2 cellular contexts compared by ENCODE assay signal in the genomic region with DNA sequence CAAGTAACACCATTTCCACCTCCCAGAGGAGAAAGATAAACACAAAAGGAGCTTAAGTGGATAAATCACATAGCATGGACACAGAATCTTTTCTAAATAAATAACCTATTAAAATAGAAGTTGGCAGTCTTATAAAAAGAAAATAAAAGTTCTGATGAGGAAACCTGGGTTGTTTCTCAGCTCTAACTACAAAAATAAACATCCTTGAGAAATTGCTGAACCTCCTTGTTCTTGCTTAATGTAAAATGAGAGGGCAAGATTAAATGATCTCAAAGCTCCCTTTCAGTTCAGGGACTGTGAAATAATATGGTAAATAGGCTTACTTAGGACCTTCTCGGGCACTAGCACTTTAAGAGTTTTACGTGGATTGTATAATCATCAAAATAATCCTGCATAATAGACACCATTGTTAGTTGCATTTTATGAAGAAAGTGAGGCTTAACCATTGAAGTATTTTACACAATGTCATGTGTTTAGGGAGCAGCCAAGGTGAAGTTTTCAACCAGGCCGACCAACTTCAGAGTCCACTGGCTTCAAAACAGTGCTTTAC.
TF ChIP-seq lines count a peak whose summit lies in the region.

No MANE protein-coding gene starts in this region.

TF ChIP-seq in H1, 55 proteins besides CTCF, POLR2A, EP300 and RAD21 (continued from another document):
- TF ChIP-seq, protein P1, sequence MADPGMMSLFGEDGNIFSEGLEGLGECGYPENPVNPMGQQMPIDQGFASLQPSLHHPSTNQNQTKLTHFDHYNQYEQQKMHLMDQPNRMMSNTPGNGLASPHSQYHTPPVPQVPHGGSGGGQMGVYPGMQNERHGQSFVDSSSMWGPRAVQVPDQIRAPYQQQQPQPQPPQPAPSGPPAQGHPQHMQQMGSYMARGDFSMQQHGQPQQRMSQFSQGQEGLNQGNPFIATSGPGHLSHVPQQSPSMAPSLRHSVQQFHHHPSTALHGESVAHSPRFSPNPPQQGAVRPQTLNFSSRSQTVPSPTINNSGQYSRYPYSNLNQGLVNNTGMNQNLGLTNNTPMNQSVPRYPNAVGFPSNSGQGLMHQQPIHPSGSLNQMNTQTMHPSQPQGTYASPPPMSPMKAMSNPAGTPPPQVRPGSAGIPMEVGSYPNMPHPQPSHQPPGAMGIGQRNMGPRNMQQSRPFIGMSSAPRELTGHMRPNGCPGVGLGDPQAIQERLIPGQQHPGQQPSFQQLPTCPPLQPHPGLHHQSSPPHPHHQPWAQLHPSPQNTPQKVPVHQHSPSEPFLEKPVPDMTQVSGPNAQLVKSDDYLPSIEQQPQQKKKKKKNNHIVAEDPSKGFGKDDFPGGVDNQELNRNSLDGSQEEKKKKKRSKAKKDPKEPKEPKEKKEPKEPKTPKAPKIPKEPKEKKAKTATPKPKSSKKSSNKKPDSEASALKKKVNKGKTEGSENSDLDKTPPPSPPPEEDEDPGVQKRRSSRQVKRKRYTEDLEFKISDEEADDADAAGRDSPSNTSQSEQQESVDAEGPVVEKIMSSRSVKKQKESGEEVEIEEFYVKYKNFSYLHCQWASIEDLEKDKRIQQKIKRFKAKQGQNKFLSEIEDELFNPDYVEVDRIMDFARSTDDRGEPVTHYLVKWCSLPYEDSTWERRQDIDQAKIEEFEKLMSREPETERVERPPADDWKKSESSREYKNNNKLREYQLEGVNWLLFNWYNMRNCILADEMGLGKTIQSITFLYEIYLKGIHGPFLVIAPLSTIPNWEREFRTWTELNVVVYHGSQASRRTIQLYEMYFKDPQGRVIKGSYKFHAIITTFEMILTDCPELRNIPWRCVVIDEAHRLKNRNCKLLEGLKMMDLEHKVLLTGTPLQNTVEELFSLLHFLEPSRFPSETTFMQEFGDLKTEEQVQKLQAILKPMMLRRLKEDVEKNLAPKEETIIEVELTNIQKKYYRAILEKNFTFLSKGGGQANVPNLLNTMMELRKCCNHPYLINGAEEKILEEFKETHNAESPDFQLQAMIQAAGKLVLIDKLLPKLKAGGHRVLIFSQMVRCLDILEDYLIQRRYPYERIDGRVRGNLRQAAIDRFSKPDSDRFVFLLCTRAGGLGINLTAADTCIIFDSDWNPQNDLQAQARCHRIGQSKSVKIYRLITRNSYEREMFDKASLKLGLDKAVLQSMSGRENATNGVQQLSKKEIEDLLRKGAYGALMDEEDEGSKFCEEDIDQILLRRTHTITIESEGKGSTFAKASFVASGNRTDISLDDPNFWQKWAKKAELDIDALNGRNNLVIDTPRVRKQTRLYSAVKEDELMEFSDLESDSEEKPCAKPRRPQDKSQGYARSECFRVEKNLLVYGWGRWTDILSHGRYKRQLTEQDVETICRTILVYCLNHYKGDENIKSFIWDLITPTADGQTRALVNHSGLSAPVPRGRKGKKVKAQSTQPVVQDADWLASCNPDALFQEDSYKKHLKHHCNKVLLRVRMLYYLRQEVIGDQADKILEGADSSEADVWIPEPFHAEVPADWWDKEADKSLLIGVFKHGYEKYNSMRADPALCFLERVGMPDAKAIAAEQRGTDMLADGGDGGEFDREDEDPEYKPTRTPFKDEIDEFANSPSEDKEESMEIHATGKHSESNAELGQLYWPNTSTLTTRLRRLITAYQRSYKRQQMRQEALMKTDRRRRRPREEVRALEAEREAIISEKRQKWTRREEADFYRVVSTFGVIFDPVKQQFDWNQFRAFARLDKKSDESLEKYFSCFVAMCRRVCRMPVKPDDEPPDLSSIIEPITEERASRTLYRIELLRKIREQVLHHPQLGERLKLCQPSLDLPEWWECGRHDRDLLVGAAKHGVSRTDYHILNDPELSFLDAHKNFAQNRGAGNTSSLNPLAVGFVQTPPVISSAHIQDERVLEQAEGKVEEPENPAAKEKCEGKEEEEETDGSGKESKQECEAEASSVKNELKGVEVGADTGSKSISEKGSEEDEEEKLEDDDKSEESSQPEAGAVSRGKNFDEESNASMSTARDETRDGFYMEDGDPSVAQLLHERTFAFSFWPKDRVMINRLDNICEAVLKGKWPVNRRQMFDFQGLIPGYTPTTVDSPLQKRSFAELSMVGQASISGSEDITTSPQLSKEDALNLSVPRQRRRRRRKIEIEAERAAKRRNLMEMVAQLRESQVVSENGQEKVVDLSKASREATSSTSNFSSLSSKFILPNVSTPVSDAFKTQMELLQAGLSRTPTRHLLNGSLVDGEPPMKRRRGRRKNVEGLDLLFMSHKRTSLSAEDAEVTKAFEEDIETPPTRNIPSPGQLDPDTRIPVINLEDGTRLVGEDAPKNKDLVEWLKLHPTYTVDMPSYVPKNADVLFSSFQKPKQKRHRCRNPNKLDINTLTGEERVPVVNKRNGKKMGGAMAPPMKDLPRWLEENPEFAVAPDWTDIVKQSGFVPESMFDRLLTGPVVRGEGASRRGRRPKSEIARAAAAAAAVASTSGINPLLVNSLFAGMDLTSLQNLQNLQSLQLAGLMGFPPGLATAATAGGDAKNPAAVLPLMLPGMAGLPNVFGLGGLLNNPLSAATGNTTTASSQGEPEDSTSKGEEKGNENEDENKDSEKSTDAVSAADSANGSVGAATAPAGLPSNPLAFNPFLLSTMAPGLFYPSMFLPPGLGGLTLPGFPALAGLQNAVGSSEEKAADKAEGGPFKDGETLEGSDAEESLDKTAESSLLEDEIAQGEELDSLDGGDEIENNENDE (IDR thresholded peaks at IDR 0.05; ENCODE audit: insufficient replicate concordance, low read length), result no peak
- TF ChIP-seq SUZ12 (IDR thresholded peaks at IDR 0.05; ENCODE audit: low read length) (no peak), BCL11A (IDR thresholded peaks at IDR 0.05; ENCODE audit: low read depth in 2 of 2, low read length in 2 of 2) (no peak), BACH1 (IDR thresholded peaks at IDR 0.05; ENCODE audit: low read length) (no peak), CEBPB (IDR thresholded peaks at IDR 0.05; ENCODE audit: low read depth, low read length) (no peak), CHD1 (IDR thresholded peaks at IDR 0.05; ENCODE audit: low read depth, low read length) (no peak), YY1 (IDR thresholded peaks at IDR 0.05; ENCODE audit: low read depth, low read length) (no peak), ASH2L (IDR thresholded peaks at IDR 0.05; ENCODE audit: low read length) (no peak), KDM5A (IDR thresholded peaks at IDR 0.05; ENCODE audit: low read length) (no peak), BRCA1 (IDR thresholded peaks at IDR 0.05; ENCODE audit: low read depth, low read length) (no peak)

TF ChIP-seq in SK-N-SH treated with all-trans-retinoic acid at 6 μM for 48 hours, 23 proteins besides CTCF, POLR2A, EP300 and RAD21 (continued from another document):
- TF ChIP-seq CSRNP3 (CRISPR knock-in tag; IDR thresholded peaks at IDR 0.05) (no peak), RARB (CRISPR knock-in tag; IDR thresholded peaks at IDR 0.05) (no peak), ISL1 (CRISPR knock-in tag; IDR thresholded peaks at IDR 0.05) (no peak), OSR1 (CRISPR knock-in tag; IDR thresholded peaks at IDR 0.05) (no peak), ARNTL (CRISPR knock-in tag; IDR thresholded peaks at IDR 0.05; ENCODE audit: borderline replicate concordance, low read depth) (no peak), ESRRG (CRISPR knock-in tag; IDR thresholded peaks at IDR 0.05) (no peak), ZNF565 (CRISPR knock-in tag; conservative IDR thresholded peaks at IDR 0.05; ENCODE audit: low read depth) (no peak), ZNF70 (CRISPR knock-in tag; IDR thresholded peaks at IDR 0.05) (no peak), TOX (CRISPR knock-in tag; IDR thresholded peaks at IDR 0.05; ENCODE audit: borderline replicate concordance) (no peak), CREB5 (CRISPR knock-in tag; IDR thresholded peaks at IDR 0.05; ENCODE audit: low read depth) (no peak), ZFP3 (CRISPR knock-in tag; IDR thresholded peaks at IDR 0.05) (no peak), PPARA (CRISPR knock-in tag; IDR thresholded peaks at IDR 0.05; ENCODE audit: borderline replicate concordance) (no peak), PATZ1 (CRISPR knock-in tag; IDR thresholded peaks at IDR 0.05; ENCODE audit: borderline replicate concordance) (no peak), TCF4 (CRISPR knock-in tag; IDR thresholded peaks at IDR 0.05; ENCODE audit: borderline replicate concordance) (no peak)
